15 cellular contexts compared by ENCODE assay signal in the genomic region with DNA sequence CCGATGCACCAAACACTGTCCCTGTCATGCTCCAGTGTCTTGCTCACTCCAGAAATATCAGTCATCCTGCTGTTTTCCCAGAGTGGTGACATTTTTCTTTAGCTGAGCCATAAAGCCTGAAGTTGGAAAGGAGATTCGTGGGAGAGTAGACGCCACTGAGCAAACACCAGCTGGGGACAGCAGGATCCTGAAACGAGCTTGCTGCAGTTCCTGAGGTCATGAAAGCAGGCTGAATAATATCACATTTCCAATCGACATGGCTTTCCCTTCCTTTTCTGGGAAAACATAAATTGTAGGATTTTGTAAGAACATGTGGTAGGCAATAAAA.
DNase-seq lines count a peak whose midpoint lies in the region; ATAC-seq and TF ChIP-seq lines count a peak whose summit lies in the region.
"Had no signal": no experiment of that assay in that cellular context is flagged by ENCODE, and none has a peak within 500 bp of the region (broad histone marks: within the 10 kb centered on the region; RNA-seq: fewer than 3 reads in every experiment).

No MANE protein-coding gene starts in this region.

- H3K79me2 ChIP-seq in fibroblast of lung (ENCODE audit: control insufficient read depth, insufficient read depth, low read length) (no peaks in the 10 kb centered on the region), neural cell (replicated peaks; ENCODE audit: insufficient read depth, low read length) (no peaks in the 10 kb centered on the region)

- H3K27ac ChIP-seq in fibroblast of lung (ENCODE audit: insufficient read depth, low read length) (no peak overlapping the region), neural cell (ENCODE audit: low read length) (no peak overlapping the region)
- H3K27ac ChIP-seq: KMS-11, tibial artery had no signal

- H3K27ac Mint-ChIP-seq in stimulated activated naive CD8-positive, alpha-beta T cell treated with anti-CD3 and anti-CD28 coated beads, Interleukin-15, amount 100 ng/mL, for 72 hours = peak overlapping the region in 1 of 2 donors; percentile 50
- H3K27ac Mint-ChIP-seq in activated T-helper 2 cell treated with anti-CD3 and anti-CD28 coated beads, Interferon-gamma antibody, Interleukin-2, Interleukin-4, amounts not matched to agents 10 μg/mL and 5 μg/mL and 100 μg/mL, durations not matched to agents 14 hours and 24 hours and 36 hours = no peak overlapping the region

- peaks cover 3% of the 10 kb centered on the region for H3K4me1 ChIP-seq in fibroblast of lung (ENCODE audit: control insufficient read depth, extremely low read depth, insufficient read depth, low read length)
- H3K4me1 ChIP-seq: breast epithelium, Caco-2, tibial artery had no signal

- no peak overlapping the region for H3K4me3 Mint-ChIP-seq in stimulated activated naive CD8-positive, alpha-beta T cell treated with anti-CD3 and anti-CD28 coated beads, Interleukin-15, amount 100 ng/mL, for 72 hours
- no peak overlapping the region for H3K4me3 Mint-ChIP-seq in activated T-helper 2 cell treated with anti-CD3 and anti-CD28 coated beads, Interferon-gamma antibody, Interleukin-2, Interleukin-4, amounts not matched to agents 10 μg/mL and 5 μg/mL and 100 μg/mL, durations not matched to agents 14 hours and 24 hours and 36 hours (ENCODE audit: low read depth)

- TF ChIP-seq EP300 in neural cell (conservative IDR thresholded peaks at IDR 0.05; ENCODE audit: poor library complexity, severe bottlenecking) = no peak

- no peaks in the 10 kb centered on the region for H3K36me3 ChIP-seq in BJ (ENCODE audit: control insufficient read depth, insufficient read depth, low read length)
- H3K36me3 ChIP-seq in fibroblast of lung (ENCODE audit: control insufficient read depth, insufficient read depth, low read length) = no peaks in the 10 kb centered on the region
- no peaks in the 10 kb centered on the region for H3K36me3 ChIP-seq in neural cell (ENCODE audit: insufficient read depth, low read length)
- H3K36me3 ChIP-seq: breast epithelium, tibial artery had no signal

- H3K4me3 ChIP-seq in BJ (ENCODE audit: low read depth, low read length) = no peak overlapping the region
- H3K4me3 ChIP-seq in LNCaP clone FGC (ENCODE audit: low read depth, low read length) = no peak overlapping the region
- H3K4me3 ChIP-seq in fibroblast of lung (replicated peaks in 1 of 4; ENCODE audit: control extremely low read depth in 1 of 4, insufficient read depth in 1 of 4, low read depth in 3 of 4, low read length in 4 of 4) = peak overlapping the region in 2 of 4 experiments; percentile 10 to 24
- no peak overlapping the region for H3K4me3 ChIP-seq in neural cell (ENCODE audit: low read length)
- H3K4me3 ChIP-seq: breast epithelium, tibial artery had no signal

- H3K4me2 ChIP-seq in fibroblast of lung (ENCODE audit: extremely low read depth, insufficient read depth, low read length) (peak overlapping the region; percentile 56), neural cell (ENCODE audit: low read length) (no peak overlapping the region)
- H3K4me2 ChIP-seq: KMS-11 had no signal

- H3K9me3 ChIP-seq in fibroblast of lung (ENCODE audit: control insufficient read depth, insufficient read depth, low read depth, low read length) (no peaks in the 10 kb centered on the region), neural cell (ENCODE audit: low read length) (no peaks in the 10 kb centered on the region)
- H3K9me3 ChIP-seq: breast epithelium, Caco-2, tibial artery had no signal

- no peaks in the 10 kb centered on the region for H3K4me1 Mint-ChIP-seq in stimulated activated naive CD8-positive, alpha-beta T cell treated with anti-CD3 and anti-CD28 coated beads, Interleukin-15, amount 100 ng/mL, for 72 hours
- H3K4me1 Mint-ChIP-seq in activated T-helper 2 cell treated with anti-CD3 and anti-CD28 coated beads, Interferon-gamma antibody, Interleukin-2, Interleukin-4, amounts not matched to agents 10 μg/mL and 5 μg/mL and 100 μg/mL, durations not matched to agents 14 hours and 24 hours and 36 hours (ENCODE audit: low read depth) = no peaks in the 10 kb centered on the region

- H4K20me1 ChIP-seq in fibroblast of lung (ENCODE audit: control insufficient read depth, extremely low read depth, insufficient read depth, low read length) (no peaks in the 10 kb centered on the region), neural cell (ENCODE audit: insufficient read depth) (no peaks in the 10 kb centered on the region)

- no peak for TF ChIP-seq CTCF in BJ (IDR thresholded peaks at IDR 0.05; ENCODE audit: insufficient read depth, low read depth, low read length)
- no peak for TF ChIP-seq CTCF in LNCaP clone FGC (IDR thresholded peaks at IDR 0.05; ENCODE audit: control insufficient read depth, extremely low read depth, insufficient read depth)
- no peak for TF ChIP-seq CTCF in fibroblast of lung (conservative IDR thresholded peaks at IDR 0.05 in 1 of 2, IDR thresholded peaks at IDR 0.05 in 1 of 2; ENCODE audit: low read depth in 1 of 2, low read length in 2 of 2)
- no peak for TF ChIP-seq CTCF in neural cell (IDR thresholded peaks at IDR 0.05; ENCODE audit: poor library complexity, severe bottlenecking)

- no peak for TF ChIP-seq RAD21 in neural cell (conservative IDR thresholded peaks at IDR 0.05)

- CTCF ChIA-PET in BJ (lab: Yijun Ruan, JAX) = interaction anchor here (0.8 to 1.0 kb wide), 2 partner anchors 11 to 26 kb away, joined by 3 to 5 read pairs; no protein-coding TSS in a partner anchor

- H3K9me2 ChIP-seq in neural cell (ENCODE audit: insufficient read depth, low read length) = no peaks in the 10 kb centered on the region

- H2AFZ ChIP-seq in fibroblast of lung (ENCODE audit: low read length) (peak overlapping the region; percentile 61), neural cell (ENCODE audit: low read depth, low read length) (no peak overlapping the region)

- DNase-seq in BJ (ENCODE audit: low read depth) = peak; percentile 22
- DNase-seq in LNCaP clone FGC (ENCODE audit: low read depth) = peak; percentile 23
- DNase-seq in fibroblast of lung (ENCODE audit: low read depth in 2 of 2) = peak; percentile 7 to 77
- no peak for DNase-seq in stimulated activated naive CD8-positive, alpha-beta T cell treated with anti-CD3 and anti-CD28 coated beads, Interleukin-15, amount 100 ng/mL, for 72 hours
- no peak for DNase-seq in stimulated activated naive CD4-positive, alpha-beta T cell treated with Interleukin-2 at 50 U/mL for 16 hours (lab: John Stamatoyannopoulos, UW)
- no peak for DNase-seq in SW 1271 (lab: John Stamatoyannopoulos, UW)
- no peak for DNase-seq in activated T-helper 2 cell treated with anti-CD3 and anti-CD28 coated beads, Interferon-gamma antibody, Interleukin-2, Interleukin-4, amounts not matched to agents 10 μg/mL and 5 μg/mL and 100 μg/mL, durations not matched to agents 14 hours and 24 hours and 36 hours (ENCODE audit: low spot score)
- DNase-seq: Caco-2; NCI-H82; stimulated activated CD4-positive, alpha-beta T cell treated with anti-CD3 and anti-CD28 coated beads, Interleukin-2, amount 100 ng/mL, for 24 hours; T-helper 2 cell; tibial artery had no signal

- peaks cover 43% of the 10 kb centered on the region for H3K27me3 Mint-ChIP-seq in stimulated activated naive CD8-positive, alpha-beta T cell treated with anti-CD3 and anti-CD28 coated beads, Interleukin-15, amount 100 ng/mL, for 72 hours
- peaks cover 9% of the 10 kb centered on the region for H3K27me3 Mint-ChIP-seq in activated T-helper 2 cell treated with anti-CD3 and anti-CD28 coated beads, Interferon-gamma antibody, Interleukin-2, Interleukin-4, amounts not matched to agents 10 μg/mL and 5 μg/mL and 100 μg/mL, durations not matched to agents 14 hours and 24 hours and 36 hours (ENCODE audit: low read depth)

- intact Hi-C loops in activated T-helper 2 cell treated with anti-CD3 and anti-CD28 coated beads, Interferon-gamma antibody, Interleukin-2, Interleukin-4, amounts not matched to agents 10 μg/mL and 5 μg/mL and 100 μg/mL, durations not matched to agents 14 hours and 24 hours and 36 hours (cut with micrococcal nuclease) = no loop called here

- no peaks in the 10 kb centered on the region for H3K9me3 Mint-ChIP-seq in stimulated activated naive CD8-positive, alpha-beta T cell treated with anti-CD3 and anti-CD28 coated beads, Interleukin-15, amount 100 ng/mL, for 72 hours
- H3K9me3 Mint-ChIP-seq in activated T-helper 2 cell treated with anti-CD3 and anti-CD28 coated beads, Interferon-gamma antibody, Interleukin-2, Interleukin-4, amounts not matched to agents 10 μg/mL and 5 μg/mL and 100 μg/mL, durations not matched to agents 14 hours and 24 hours and 36 hours = no peaks in the 10 kb centered on the region

- H3K27me3 ChIP-seq in BJ (ENCODE audit: control insufficient read depth, insufficient read depth, low read length) (no peaks in the 10 kb centered on the region; the same call in 1 of the 2 replicates), fibroblast of lung (ENCODE audit: control insufficient read depth, insufficient read depth, low read length) (no peaks in the 10 kb centered on the region), neural cell (ENCODE audit: insufficient read depth, low read depth, low read length) (no peaks in the 10 kb centered on the region)
- H3K27me3 ChIP-seq: breast epithelium had no signal

- no peaks in the 10 kb centered on the region for H3F3A ChIP-seq in neural cell (ENCODE audit: insufficient read depth, low read length, poor library complexity, severe bottlenecking)

- POLR2A ChIA-PET in BJ (lab: Charles Lee) = interaction anchor here (0.9 kb wide), 1 partner anchor 15 kb away, joined by 3 read pairs; no protein-coding TSS in a partner anchor

- no peak overlapping the region for H3K9ac ChIP-seq in fibroblast of lung (ENCODE audit: insufficient read depth, low read length)
- no peak overlapping the region for H3K9ac ChIP-seq in neural cell (ENCODE audit: low read length)
- H3K9ac ChIP-seq: KMS-11 had no signal

- H3K36me3 Mint-ChIP-seq in activated T-helper 2 cell treated with anti-CD3 and anti-CD28 coated beads, Interferon-gamma antibody, Interleukin-2, Interleukin-4, amounts not matched to agents 10 μg/mL and 5 μg/mL and 100 μg/mL, durations not matched to agents 14 hours and 24 hours and 36 hours (ENCODE audit: low read depth) = no peaks in the 10 kb centered on the region

- ATAC-seq in stimulated activated naive CD8-positive, alpha-beta T cell treated with anti-CD3 and anti-CD28 coated beads, Interleukin-15, amount 100 ng/mL, for 72 hours = no peak

Comparison
In these comparisons a context has a peak if more than half of its experiments do, and no peak if none do; other contexts are left out.
1. DNase-seq: peak in BJ (single experiment), LNCaP clone FGC (single experiment) and fibroblast of lung (2 of 2); none in stimulated activated naive CD8-positive, alpha-beta T cell treated with anti-CD3 and anti-CD28 coated beads, Interleukin-15, amount 100 ng/mL, for 72 hours (0 of 2), stimulated activated naive CD4-positive, alpha-beta T cell treated with Interleukin-2 at 50 U/mL for 16 hours (single experiment), SW 1271 (0 of 2) and activated T-helper 2 cell treated with anti-CD3 and anti-CD28 coated beads, Interferon-gamma antibody, Interleukin-2, Interleukin-4, amounts not matched to agents 10 μg/mL and 5 μg/mL and 100 μg/mL, durations not matched to agents 14 hours and 24 hours and 36 hours (single experiment).